Comparison of ENCODE assay signal across 11 cellular contexts in the genomic region with DNA sequence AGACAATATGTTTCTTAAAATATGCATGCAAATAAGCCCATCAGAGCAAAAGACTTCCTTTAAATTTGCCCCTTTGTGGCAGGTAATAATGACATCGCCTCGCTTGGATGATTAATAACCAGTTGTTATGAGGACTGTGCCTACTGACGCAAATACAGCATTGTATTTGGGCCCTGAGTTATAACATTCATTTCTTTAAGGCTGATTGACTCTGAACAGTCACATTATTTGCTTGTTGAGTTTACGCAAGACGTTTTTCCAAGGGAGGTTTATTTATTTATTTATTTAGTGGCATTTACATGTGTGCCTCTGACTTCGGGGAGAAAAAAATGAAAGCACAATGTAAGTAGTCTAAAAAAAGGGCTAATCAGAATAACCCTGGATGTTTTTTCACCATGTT.
A peak's percentile ranks its signal among the peaks of the same experiment; 100 is the strongest.
DNase-seq lines count a peak whose midpoint lies in the region; ATAC-seq and TF ChIP-seq lines count a peak whose summit lies in the region.
"Had no signal": no experiment of that assay in that cellular context is flagged by ENCODE, and none has a peak within 500 bp of the region (broad histone marks: within the 10 kb centered on the region; RNA-seq: fewer than 3 reads in every experiment).

No MANE protein-coding gene starts in this region.

- peaks cover 2% of the 10 kb centered on the region for H3K9me3 ChIP-seq in BLaER1
- no peaks in the 10 kb centered on the region for H3K9me3 ChIP-seq in muscle layer of colon (ENCODE audit: low read length)

- in situ Hi-C loops in brain microvascular endothelial cell (cut with HindIII; ENCODE audit: low pct_ligation_motif_present, low sequenced_read_pairs) = no loop called here

- H3K4me3 Mint-ChIP-seq in glutamatergic neuron (ENCODE audit: unreplicated experiment) = no peak overlapping the region

- H3K4me1 Mint-ChIP-seq in glutamatergic neuron (ENCODE audit: low read depth, unreplicated experiment) = peaks cover 7% of the 10 kb centered on the region

- no peak for ATAC-seq in GM21619 (IDR thresholded peaks at IDR 0.05; ENCODE audit: unreplicated experiment)

- H3K4me3 ChIP-seq in BLaER1 (peak overlapping the region; percentile 61), brain microvascular endothelial cell (ENCODE audit: low read depth, low read length) (no peak overlapping the region), muscle layer of colon (ENCODE audit: low read depth in 1 of 2, low read length in 2 of 2) (peak overlapping the region in 1 of 2 donors; percentile 51)

- H3K4me1 ChIP-seq in BLaER1 (peaks cover 66% of the 10 kb centered on the region), muscle layer of colon (ENCODE audit: insufficient read depth, low read length) (peaks cover 28% of the 10 kb centered on the region)

- no peaks in the 10 kb centered on the region for H3K9me3 Mint-ChIP-seq in glutamatergic neuron (ENCODE audit: unreplicated experiment)

- H3K27me3 ChIP-seq in BLaER1 (no peaks in the 10 kb centered on the region), brain microvascular endothelial cell (replicated peaks) (no peaks in the 10 kb centered on the region), muscle layer of colon (ENCODE audit: control insufficient read depth in 1 of 2, insufficient read depth in 2 of 2, low read length in 2 of 2) (no peaks in the 10 kb centered on the region)

- DNase-seq in LHCN-M2 (ENCODE audit: low read depth) (peak; percentile 54), brain microvascular endothelial cell (no peak), NCI-H128 (lab: John Stamatoyannopoulos, UW; ENCODE audit: unreplicated experiment) (no peak), glutamatergic neuron (no peak)
- no peak for DNase-seq in stimulated activated CD4-positive, alpha-beta T cell treated with anti-CD3 and anti-CD28 coated beads, Interleukin-2, amount 100 ng/mL, for 48 hours
- DNase-seq: DMS 273 treated with DMSO at 0.1 percent for 48 hours, erythroblast, SW 1271 had no signal

- H3K27ac ChIP-seq in BLaER1 (peak overlapping the region; percentile 83), brain microvascular endothelial cell (peak overlapping the region; percentile 69), muscle layer of colon (ENCODE audit: low read depth, low read length) (peak overlapping the region; percentile 82)

- no peaks in the 10 kb centered on the region for H4K20me1 ChIP-seq in BLaER1

- no peaks in the 10 kb centered on the region for H3K36me3 Mint-ChIP-seq in glutamatergic neuron (ENCODE audit: unreplicated experiment)

- H3K36me3 ChIP-seq in BLaER1 (no peaks in the 10 kb centered on the region), brain microvascular endothelial cell (replicated peaks) (no peaks in the 10 kb centered on the region), muscle layer of colon (ENCODE audit: insufficient read depth, low read length) (no peaks in the 10 kb centered on the region)

- no peak for TF ChIP-seq CTCF in brain microvascular endothelial cell (IDR thresholded peaks at IDR 0.05; ENCODE audit: low read depth, low read length, missing control alignments)
- no peak for TF ChIP-seq CTCF in glutamatergic neuron (IDR thresholded peaks at IDR 0.05; ENCODE audit: partially characterized antibody, unreplicated experiment)

- H3K27me3 Mint-ChIP-seq in glutamatergic neuron (ENCODE audit: unreplicated experiment) = no peaks in the 10 kb centered on the region

- peak overlapping the region; percentile 93 for H3K4me2 ChIP-seq in BLaER1

- no peak overlapping the region for H3K27ac Mint-ChIP-seq in glutamatergic neuron (ENCODE audit: unreplicated experiment)

- H3K9ac ChIP-seq in BLaER1 (peak overlapping the region; percentile 76), muscle layer of colon (ENCODE audit: low read length) (peak overlapping the region; percentile 18)
